ENCODE assay signal across 8 cellular contexts in genomic region chr12:110581951-110582285, GRCh38. TPM values are rescaled to one million over a fixed set of nuclear protein-coding genes. Genes with fewer than 3 reads are reported as not detected.
DNase-seq lines count a peak whose midpoint lies in the region; ATAC-seq, FAIRE-seq and TF ChIP-seq lines count a peak whose summit lies in the region.

No MANE protein-coding gene starts in this region.

- FAIRE-seq in astrocyte (lab: Jason Lieb, UNC), result no peak

- peaks cover 50% of the 10 kb centered on the region for H3K79me2 ChIP-seq in astrocyte (ENCODE audit: insufficient read depth, low read length)

- H2AFZ ChIP-seq in astrocyte (ENCODE audit: low read depth, low read length), result peak overlapping the region; percentile 78

- H3K27me3 ChIP-seq in astrocyte (ENCODE audit: insufficient read depth, low read length) (no peaks in the 10 kb centered on the region), tibial artery (no peaks in the 10 kb centered on the region)

- peaks cover 33% of the 10 kb centered on the region for H4K20me1 ChIP-seq in astrocyte (ENCODE audit: insufficient read depth, low read length)

- H3K9ac ChIP-seq in astrocyte (ENCODE audit: low read length), result peak overlapping the region; percentile 87

- CTCF ChIA-PET in activated naive CD4-positive, alpha-beta T cell treated with anti-CD3 and anti-CD28 coated beads, Interleukin-2, amount 10 ng/mL, durations not matched to agents 7 days and 5 days (lab: Charles Lee), result interaction anchor here (0.8 to 1.1 kb wide), 2 partner anchors 21 to 22 kb away, joined by 3 to 4 read pairs; no protein-coding TSS in a partner anchor

- peak overlapping the region; percentile 88 for H3K4me3 Mint-ChIP-seq in activated naive CD4-positive, alpha-beta T cell treated with anti-CD3 and anti-CD28 coated beads, Interleukin-2, amount 10 ng/mL, durations not matched to agents 7 days and 5 days
- H3K4me3 Mint-ChIP-seq in astrocyte (ENCODE audit: unreplicated experiment), result peak overlapping the region; percentile 89

- H3K27ac ChIP-seq in astrocyte (ENCODE audit: low read depth, low read length), result no peak overlapping the region
- peak overlapping the region; percentile 83 to 84 for H3K27ac ChIP-seq in tibial artery

- H3K9me3 ChIP-seq in astrocyte (ENCODE audit: insufficient read depth, low read depth, low read length) (no peaks in the 10 kb centered on the region), tibial artery (no peaks in the 10 kb centered on the region)

- peaks cover 23% of the 10 kb centered on the region for H3K4me1 ChIP-seq in astrocyte (ENCODE audit: insufficient read depth, low read length)
- H3K4me1 ChIP-seq in tibial artery, result peaks cover 0 to 72% (median 45%) of the 10 kb centered on the region in 4 donors

- peaks cover 76% of the 10 kb centered on the region for H3K4me1 Mint-ChIP-seq in activated naive CD4-positive, alpha-beta T cell treated with anti-CD3 and anti-CD28 coated beads, Interleukin-2, amount 10 ng/mL, durations not matched to agents 7 days and 5 days
- peaks cover 25% of the 10 kb centered on the region for H3K4me1 Mint-ChIP-seq in astrocyte (ENCODE audit: low read depth, unreplicated experiment)

- TF ChIP-seq CTCF in astrocyte (IDR thresholded peaks at IDR 0.05; ENCODE audit: insufficient read depth, low read depth, low read length), result no peak
- TF ChIP-seq CTCF in tibial artery (IDR thresholded peaks at IDR 0.05), result no peak

- ATAC-seq in left colon (peak; percentile 12), sciatic nerve (no peak)

- intact Hi-C loops in left colon (cut with DNase I, micrococcal nuclease), result no loop called here
- intact Hi-C loops in tibial artery (cut with DNase I; ENCODE audit: low total_unique reads), result loop anchor here (5.0 to 10.0 kb wide), 2 partner anchors 40 to 117 kb away; partner anchors contain the start of genes FAM216A and GPN3
- intact Hi-C loops in sciatic nerve (cut with DNase I), result no loop called here

- peak overlapping the region; percentile 98 for H3K4me2 ChIP-seq in astrocyte (ENCODE audit: low read length)

- no peaks in the 10 kb centered on the region for H3K9me3 Mint-ChIP-seq in activated naive CD4-positive, alpha-beta T cell treated with anti-CD3 and anti-CD28 coated beads, Interleukin-2, amount 10 ng/mL, durations not matched to agents 7 days and 5 days
- no peaks in the 10 kb centered on the region for H3K9me3 Mint-ChIP-seq in astrocyte (ENCODE audit: unreplicated experiment)

- H3K27me3 Mint-ChIP-seq in activated naive CD4-positive, alpha-beta T cell treated with anti-CD3 and anti-CD28 coated beads, Interleukin-2, amount 10 ng/mL, durations not matched to agents 7 days and 5 days, result no peaks in the 10 kb centered on the region
- H3K27me3 Mint-ChIP-seq in astrocyte (ENCODE audit: low read depth, unreplicated experiment), result no peaks in the 10 kb centered on the region

- peak overlapping the region; percentile 82 for H3K27ac Mint-ChIP-seq in activated naive CD4-positive, alpha-beta T cell treated with anti-CD3 and anti-CD28 coated beads, Interleukin-2, amount 10 ng/mL, durations not matched to agents 7 days and 5 days
- H3K27ac Mint-ChIP-seq in astrocyte (ENCODE audit: unreplicated experiment), result peak overlapping the region; percentile 76

- H3K36me3 ChIP-seq in astrocyte (ENCODE audit: insufficient read depth, low read length), result no peaks in the 10 kb centered on the region
- no peaks in the 10 kb centered on the region for H3K36me3 ChIP-seq in tibial artery

- DNase-seq in activated naive CD4-positive, alpha-beta T cell treated with anti-CD3 and anti-CD28 coated beads, Interleukin-2, amount 10 ng/mL, durations not matched to agents 7 days and 5 days, result no peak
- no peak for DNase-seq in activated naive CD4-positive, alpha-beta T cell (lab: John Stamatoyannopoulos, UW)
- DNase-seq in astrocyte (ENCODE audit: low read depth) (no peak), left colon (no peak), tibial artery (no peak), sciatic nerve (ENCODE audit: low spot score) (no peak), putamen (ENCODE audit: low spot score) (no peak)
- no peak for DNase-seq in activated effector memory CD4-positive, alpha-beta T cell treated with anti-CD3 and anti-CD28 coated beads, Interleukin-2, amount 50 U/mL, for 16 hours

- peaks cover 27% of the 10 kb centered on the region for H3K36me3 Mint-ChIP-seq in activated naive CD4-positive, alpha-beta T cell treated with anti-CD3 and anti-CD28 coated beads, Interleukin-2, amount 10 ng/mL, durations not matched to agents 7 days and 5 days
- H3K36me3 Mint-ChIP-seq in astrocyte (ENCODE audit: low read depth, unreplicated experiment), result no peaks in the 10 kb centered on the region

- H3K4me3 ChIP-seq in astrocyte (ENCODE audit: insufficient read depth, low read depth, low read length) (peak overlapping the region; percentile 76), tibial artery (peak overlapping the region; percentile 68 to 72)

RNA-seq across cellular contexts. Expression of gene PPTC7, which starts 1.2 kb away (rescaled TPM):
- total RNA-seq in astrocyte (14.9 and 16.6 TPM in 2 replicates), left colon (10 to 100 TPM; 30.7 to 32.4 TPM), sciatic nerve (23.8 TPM)

RNA-seq across cellular contexts. Expression of gene TCTN1, which starts 32.0 kb away (rescaled TPM):
- total RNA-seq in astrocyte (22.6 and 32.0 TPM in 2 replicates), left colon (1 to 10 TPM; 8.0 to 9.1 TPM), sciatic nerve (41.0 TPM)
